1 cellular context compared by ENCODE assay signal in the genomic region with DNA sequence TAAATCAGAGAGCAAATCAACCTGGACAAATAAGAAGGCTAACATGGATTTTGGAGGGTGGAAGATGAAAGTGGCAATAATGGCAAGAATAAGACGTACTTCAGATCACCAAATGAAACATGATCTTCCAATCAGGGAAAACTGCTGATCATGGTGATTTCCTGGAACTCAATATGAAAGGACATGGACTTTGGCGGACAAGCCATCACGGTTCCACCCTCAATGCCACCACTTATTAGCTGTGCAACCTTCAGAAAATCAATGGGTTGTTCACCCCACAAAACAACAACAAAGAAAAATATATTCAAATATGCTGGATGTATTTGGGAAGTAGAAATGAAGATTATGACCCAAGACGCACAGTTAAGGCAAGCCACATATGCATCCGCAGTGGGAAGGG.
A peak's percentile ranks its signal among the peaks of the same experiment; 100 is the strongest.
TF ChIP-seq lines count a peak whose summit lies in the region.

No MANE protein-coding gene starts in this region.

TF ChIP-seq in IMR-90, 13 proteins besides CTCF, POLR2A, EP300 and RAD21:
- TF ChIP-seq MXI1 (IDR thresholded peaks at IDR 0.05; ENCODE audit: borderline replicate concordance, low read depth, low read length) (no peak), MAFK (IDR thresholded peaks at IDR 0.05; ENCODE audit: low read depth, low read length) (peak; percentile 80), NFE2L2 (IDR thresholded peaks at IDR 0.05; ENCODE audit: low read depth, low read length) (no peak), SMC3 (IDR thresholded peaks at IDR 0.05; ENCODE audit: low read depth, low read length) (no peak), USF2 (IDR thresholded peaks at IDR 0.05; ENCODE audit: low read depth, low read length) (no peak), RCOR1 (IDR thresholded peaks at IDR 0.05; ENCODE audit: insufficient replicate concordance, low read length) (no peak)
- TF ChIP-seq, protein P1, sequence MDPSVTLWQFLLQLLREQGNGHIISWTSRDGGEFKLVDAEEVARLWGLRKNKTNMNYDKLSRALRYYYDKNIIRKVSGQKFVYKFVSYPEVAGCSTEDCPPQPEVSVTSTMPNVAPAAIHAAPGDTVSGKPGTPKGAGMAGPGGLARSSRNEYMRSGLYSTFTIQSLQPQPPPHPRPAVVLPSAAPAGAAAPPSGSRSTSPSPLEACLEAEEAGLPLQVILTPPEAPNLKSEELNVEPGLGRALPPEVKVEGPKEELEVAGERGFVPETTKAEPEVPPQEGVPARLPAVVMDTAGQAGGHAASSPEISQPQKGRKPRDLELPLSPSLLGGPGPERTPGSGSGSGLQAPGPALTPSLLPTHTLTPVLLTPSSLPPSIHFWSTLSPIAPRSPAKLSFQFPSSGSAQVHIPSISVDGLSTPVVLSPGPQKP (IDR thresholded peaks at IDR 0.05; ENCODE audit: borderline replicate concordance, low read depth, low read length), result no peak
